In the genomic region with DNA sequence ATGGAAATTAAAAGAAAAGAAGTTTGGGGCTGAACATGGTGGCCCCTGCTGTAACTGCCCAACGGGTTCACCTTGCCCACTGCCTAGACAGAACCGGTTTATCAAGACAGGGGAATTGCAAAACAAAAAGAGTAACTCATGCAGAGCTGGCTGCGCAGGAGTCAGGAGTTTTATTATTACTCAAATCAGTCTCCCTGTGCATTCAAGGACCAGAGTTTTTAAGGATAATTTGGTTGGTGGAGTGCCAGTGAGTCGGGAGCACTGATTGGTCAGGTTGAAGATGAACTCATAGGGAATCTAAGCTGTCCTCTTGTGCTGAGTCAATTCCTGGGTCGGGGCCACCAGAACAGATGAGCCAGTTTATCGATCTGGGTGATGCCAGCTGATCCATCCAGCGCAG, we compare ENCODE assay signal across 21 cellular contexts. TPM values are rescaled to one million over a fixed set of nuclear protein-coding genes. Genes with fewer than 3 reads are reported as not detected.
DNase-seq lines count a peak whose midpoint lies in the region; ATAC-seq and TF ChIP-seq lines count a peak whose summit lies in the region.
"Had no signal": no experiment of that assay in that cellular context is flagged by ENCODE, and none has a peak within 500 bp of the region (broad histone marks: within the 10 kb centered on the region; RNA-seq: fewer than 3 reads in every experiment).

No MANE protein-coding gene starts in this region.

- no peak for ATAC-seq in sciatic nerve
- ATAC-seq: T-helper 17 cell had no signal

- H3K27me3 ChIP-seq in prostate gland (replicated peaks; ENCODE audit: insufficient read depth) = no peaks in the 10 kb centered on the region
- H3K27me3 ChIP-seq: BE2C, cardiac muscle cell, hepatocyte had no signal

- H3K27ac ChIP-seq in prostate gland = peak overlapping the region in 1 of 2 donors; percentile 5
- H3K27ac ChIP-seq: 22Rv1, cardiac muscle cell had no signal

- H3K36me3 ChIP-seq in prostate gland = no peaks in the 10 kb centered on the region
- H3K36me3 ChIP-seq: BE2C, cardiac muscle cell had no signal

- TF ChIP-seq POLR2A in prostate gland (IDR thresholded peaks at IDR 0.05) = no peak

- H3K4me3 ChIP-seq in epithelial cell of esophagus (ENCODE audit: low read length) = no peak overlapping the region
- H3K4me3 ChIP-seq in prostate gland = no peak overlapping the region
- H3K4me3 ChIP-seq: cardiac muscle cell, hepatocyte, smooth muscle cell had no signal

- TF ChIP-seq CTCF in epithelial cell of esophagus (IDR thresholded peaks at IDR 0.05; ENCODE audit: insufficient read depth, low read depth, low read length, missing control alignments) = no peak
- peak in 1 of 4 experiments; percentile 4 for TF ChIP-seq CTCF in prostate gland (IDR thresholded peaks at IDR 0.05)

- H3K9me3 ChIP-seq in prostate gland = no peaks in the 10 kb centered on the region
- H3K9me3 ChIP-seq: BE2C had no signal

- 40% methylated on average over 7 of the region's 7 CpGs for WGBS in prostate gland

- H3K4me1 ChIP-seq in prostate gland (replicated peaks) = no peaks in the 10 kb centered on the region
- H3K4me1 ChIP-seq: BE2C had no signal

- DNase-seq in DMS79 treated with DMSO at 0.1 percent for 48 hours (lab: John Stamatoyannopoulos, UW) = peak; percentile 32
- DNase-seq in DMS79 (lab: John Stamatoyannopoulos, UW) = no peak
- DNase-seq in NCI-H510A (lab: John Stamatoyannopoulos, UW) = peak; percentile 21
- peak; percentile 91 for DNase-seq in epithelial cell of esophagus (ENCODE audit: low read depth)
- peak; percentile 61 for DNase-seq in prostate gland (ENCODE audit: low spot score)
- DNase-seq in sciatic nerve (ENCODE audit: low spot score) = no peak
- no peak for DNase-seq in ureter (ENCODE audit: low spot score)
- DNase-seq in NCI-H2171 treated with DMSO at 0.1 percent for 48 hours (lab: John Stamatoyannopoulos, UW) = no peak
- DNase-seq: activated naive CD8-positive, alpha-beta T cell treated with anti-CD3 and anti-CD28 coated beads, Interleukin-2, amount 10 ng/mL, durations not matched to agents 7 days and 5 days; BE2C; effector CD4-positive, alpha-beta T cell; GF-D8; NCI-H1436 treated with DMSO at 0.1 percent for 48 hours; NCI-H2227 treated with DMSO at 0.1 percent for 48 hours; SHP77; stimulated activated CD4-positive, alpha-beta T cell treated with anti-CD3 and anti-CD28 coated beads, Interleukin-4, amount 100 ng/mL, for 4 hours; T-helper 17 cell had no signal

- intact Hi-C loops in prostate gland (cut with DNase I) = no loop called here
- intact Hi-C loops in sciatic nerve (cut with DNase I) = no loop called here

RNA-seq across cellular contexts. Expression of gene SCPEP1, which starts 4.4 kb away (rescaled TPM):
- total RNA-seq in prostate gland (100 to 1,000 TPM; 103 to 182 TPM), sciatic nerve (51.8 TPM), ureter (79.6 TPM)

RNA-seq across cellular contexts. Expression of gene COIL, which starts 12.7 kb away (rescaled TPM):
- total RNA-seq in prostate gland (10 to 100 TPM; 14.8 to 22.3 TPM), sciatic nerve (13.7 TPM), ureter (17.9 TPM)

RNA-seq across cellular contexts. Expression of gene TRIM25, which starts 59.7 kb away (rescaled TPM):
- total RNA-seq in prostate gland (10 to 100 TPM; 28.7 to 49.0 TPM), sciatic nerve (51.5 TPM), ureter (118 TPM)

Comparison
In these comparisons a context has a peak if more than half of its experiments do, and no peak if none do; other contexts are left out.
1. DNase-seq: peak in DMS79 treated with DMSO at 0.1 percent for 48 hours (single experiment), NCI-H510A (single experiment), epithelial cell of esophagus (single experiment) and prostate gland (single experiment); none in DMS79 (single experiment), sciatic nerve (single experiment), ureter (single experiment) and NCI-H2171 treated with DMSO at 0.1 percent for 48 hours (single experiment).